ENCODE assay signal across 19 cellular contexts in genomic region chr12:20528208-20528607, GRCh38.
DNase-seq lines count a peak whose midpoint lies in the region; ATAC-seq, FAIRE-seq and TF ChIP-seq lines count a peak whose summit lies in the region.
"Had no signal": no experiment of that assay in that cellular context is flagged by ENCODE, and none has a peak within 500 bp of the region (broad histone marks: within the 10 kb centered on the region; RNA-seq: fewer than 3 reads in every experiment).

No MANE protein-coding gene starts in this region.

- H2AFZ ChIP-seq in IMR-90 (replicated peaks; ENCODE audit: low read length, poor library complexity): no peak overlapping the region
- no peak overlapping the region for H2AFZ ChIP-seq in astrocyte (ENCODE audit: low read depth, low read length)

- H3K27me3 ChIP-seq in IMR-90 (ENCODE audit: control insufficient read depth, insufficient read depth, low read length) (no peaks in the 10 kb centered on the region), astrocyte (ENCODE audit: insufficient read depth, low read length) (no peaks in the 10 kb centered on the region), right atrium auricular region (no peaks in the 10 kb centered on the region), rectal smooth muscle tissue (ENCODE audit: control insufficient read depth, insufficient read depth, low read length) (no peaks in the 10 kb centered on the region)
- H3K27me3 ChIP-seq: thyroid gland had no signal

- H2AK5ac ChIP-seq in IMR-90 (ENCODE audit: low read depth, low read length): no peak overlapping the region

- peak overlapping the region; percentile 10; the same call in 1 of the 2 replicates for H3K4ac ChIP-seq in IMR-90 (ENCODE audit: low read depth, low read length)

- H3K9me1 ChIP-seq in IMR-90 (ENCODE audit: insufficient read depth, low read length): no peaks in the 10 kb centered on the region

- H3K79me2 ChIP-seq in astrocyte (ENCODE audit: insufficient read depth, low read length): no peaks in the 10 kb centered on the region

- WGBS in IMR-90 (ENCODE audit: extremely low coverage in 2 of 2, insufficient read length in 1 of 2), 2 experiments: no CpG with 5 or more reads among the region's 1 CpG

- no peaks in the 10 kb centered on the region for H3K4me1 Mint-ChIP-seq in astrocyte (ENCODE audit: low read depth, unreplicated experiment)
- H3K4me1 Mint-ChIP-seq: CD4-positive, alpha-beta memory T cell; T-cell had no signal

- H3K14ac ChIP-seq in IMR-90 (replicated peaks; ENCODE audit: low read depth, low read length): no peak overlapping the region; the same call in 1 of the 2 replicates

- H2BK15ac ChIP-seq in IMR-90 (ENCODE audit: low read depth, low read length): no peak overlapping the region; the same call in 2 of the 3 replicates

- BruUV-seq in IMR-90 (replicated peaks; lab: Mats Ljungman, UMichigan): no TSS peak

- in situ Hi-C loops in IMR-90 (cut with MboI; ENCODE audit: low sequenced_read_pairs): no loop called here

- TF ChIP-seq CTCF in IMR-90 (conservative IDR thresholded peaks at IDR 0.05; ENCODE audit: low read depth, low read length) (no peak), astrocyte (IDR thresholded peaks at IDR 0.05; ENCODE audit: insufficient read depth, low read depth, low read length) (no peak), right atrium auricular region (IDR thresholded peaks at IDR 0.05) (no peak)

- DNase-seq in IMR-90 (no peak), astrocyte (ENCODE audit: low read depth) (no peak), right atrium auricular region (ENCODE audit: low spot score) (no peak), HK-2 (ENCODE audit: unreplicated experiment) (no peak), NCI-H1105 (lab: John Stamatoyannopoulos, UW) (no peak), NCI-H1436 treated with DMSO at 0.1 percent for 48 hours (lab: John Stamatoyannopoulos, UW) (no peak)
- DNase-seq: activated CD4-positive, alpha-beta T cell treated with anti-CD3 and anti-CD28 coated beads, Interleukin-2, amount 50 U/mL, for 1 hour; activated gamma-delta T cell treated with Interleukin-2 at 50 U/mL for 16 hours; amniotic stem cell; CD4-positive, alpha-beta memory T cell; kidney; NCI-H524 treated with DMSO at 0.1 percent for 48 hours; nephron progenitor cell; SHP77 treated with DMSO at 0.1 percent for 48 hours; stimulated activated CD4-positive, alpha-beta T cell treated with anti-CD3 and anti-CD28 coated beads, Interleukin-15, amount 100 ng/mL, for 24 hours; T-cell; thyroid gland had no signal

- H3K4me3 Mint-ChIP-seq in astrocyte (ENCODE audit: unreplicated experiment): no peak overlapping the region
- H3K4me3 Mint-ChIP-seq: CD4-positive, alpha-beta memory T cell; nephron progenitor cell; T-cell had no signal

- POLR2A ChIA-PET in IMR-90 (lab: Charles Lee; ENCODE audit: unreplicated experiment): no interaction called here

- H4K8ac ChIP-seq in IMR-90 (ENCODE audit: low read depth in 2 of 2, low read length in 2 of 2): peak overlapping the region; percentile 44 to 65; a peak in 2 of 4 replicates

- H3K4me1 ChIP-seq in IMR-90 (ENCODE audit: control insufficient read depth, insufficient read depth, low read length) (peaks cover 10% of the 10 kb centered on the region; the same call in 1 of the 2 replicates), astrocyte (ENCODE audit: insufficient read depth, low read length) (peaks cover 10% of the 10 kb centered on the region), right atrium auricular region (peaks cover 0 to 12% of the 10 kb centered on the region in 2 donors), rectal smooth muscle tissue (ENCODE audit: control insufficient read depth, insufficient read depth, low read length) (peaks cover 13% of the 10 kb centered on the region)
- H3K4me1 ChIP-seq: thyroid gland had no signal

- peak overlapping the region; percentile 16; the same call in 1 of the 2 replicates for H3K56ac ChIP-seq in IMR-90 (ENCODE audit: extremely low read depth, insufficient read depth, low read length)

- H3K27ac ChIP-seq in IMR-90 (ENCODE audit: insufficient read depth, low read length) (peak overlapping the region; percentile 81; the same call in 1 of the 2 replicates), astrocyte (ENCODE audit: low read depth, low read length) (peak overlapping the region; percentile 8), right atrium auricular region (peak overlapping the region; percentile 27 to 57), rectal smooth muscle tissue (ENCODE audit: low read depth, low read length) (peak overlapping the region; percentile 79)
- H3K27ac ChIP-seq: thyroid gland had no signal

- H2BK20ac ChIP-seq in IMR-90 (ENCODE audit: low read depth, low read length): no peak overlapping the region

- peak overlapping the region; percentile 72 for H3K4me2 ChIP-seq in IMR-90 (ENCODE audit: low read depth, low read length)
- peak overlapping the region; percentile 64 for H3K4me2 ChIP-seq in astrocyte (ENCODE audit: low read length)

- no peak for TF ChIP-seq POLR2A in IMR-90 (IDR thresholded peaks at IDR 0.05; ENCODE audit: low read depth, low read length)

- H3K4me3 ChIP-seq in IMR-90 (ENCODE audit: insufficient read depth, low read depth, low read length) (no peak overlapping the region), astrocyte (ENCODE audit: insufficient read depth, low read depth, low read length) (no peak overlapping the region), right atrium auricular region (no peak overlapping the region), rectal smooth muscle tissue (ENCODE audit: low read length) (no peak overlapping the region)
- H3K4me3 ChIP-seq: thyroid gland had no signal

- H4K91ac ChIP-seq in IMR-90 (ENCODE audit: insufficient read depth, low read depth, low read length): no peak overlapping the region

- CTCF ChIA-PET in IMR-90 (lab: Yijun Ruan, JAX): interaction anchor here (0.6 kb wide), 1 partner anchor 20 kb away, joined by 4 read pairs; no protein-coding TSS in a partner anchor

- H3K36me3 ChIP-seq in IMR-90 (ENCODE audit: control insufficient read depth, insufficient read depth, low read length) (no peaks in the 10 kb centered on the region), astrocyte (ENCODE audit: insufficient read depth, low read length) (no peaks in the 10 kb centered on the region), right atrium auricular region (no peaks in the 10 kb centered on the region), rectal smooth muscle tissue (ENCODE audit: control insufficient read depth, insufficient read depth, low read length) (no peaks in the 10 kb centered on the region)
- H3K36me3 ChIP-seq: thyroid gland had no signal

- H2BK120ac ChIP-seq in IMR-90 (ENCODE audit: low read depth, low read length): peak overlapping the region; percentile 62; the same call in 1 of the 2 replicates

- H3K27me3 Mint-ChIP-seq in astrocyte (ENCODE audit: low read depth, unreplicated experiment): no peaks in the 10 kb centered on the region
- H3K27me3 Mint-ChIP-seq: CD4-positive, alpha-beta memory T cell; T-cell had no signal

- no peaks in the 10 kb centered on the region for H3K9me3 ChIP-seq in IMR-90 (ENCODE audit: control insufficient read depth, insufficient read depth, low read length)
- H3K9me3 ChIP-seq in astrocyte (ENCODE audit: insufficient read depth, low read depth, low read length): no peaks in the 10 kb centered on the region
- H3K9me3 ChIP-seq in right atrium auricular region: no peaks in the 10 kb centered on the region
- H3K9me3 ChIP-seq: thyroid gland had no signal

- no peak overlapping the region for H2AK9ac ChIP-seq in IMR-90 (replicated peaks; ENCODE audit: low read depth, low read length, poor library complexity)

- H3K36me3 Mint-ChIP-seq in astrocyte (ENCODE audit: low read depth, unreplicated experiment): no peaks in the 10 kb centered on the region
- H3K36me3 Mint-ChIP-seq: CD4-positive, alpha-beta memory T cell; T-cell had no signal

- peak overlapping the region; percentile 45; the same call in 1 of the 2 replicates for H3K9ac ChIP-seq in IMR-90 (ENCODE audit: low read depth, low read length)
- H3K9ac ChIP-seq in astrocyte (ENCODE audit: low read length): peak overlapping the region; percentile 47
- H3K9ac ChIP-seq in rectal smooth muscle tissue (ENCODE audit: low read length): no peak overlapping the region

- no peaks in the 10 kb centered on the region for H3K79me1 ChIP-seq in IMR-90 (ENCODE audit: low read depth in 1 of 2, low read length in 2 of 2)

- no peak for TF ChIP-seq RAD21 in IMR-90 (IDR thresholded peaks at IDR 0.05; ENCODE audit: low read length)

- intact Hi-C loops in IMR-90 (cut with micrococcal nuclease): loop anchor here (1.0 kb wide), 1 partner anchor 18 kb away; no protein-coding TSS in a partner anchor

- no peaks in the 10 kb centered on the region for H3K9me3 Mint-ChIP-seq in astrocyte (ENCODE audit: unreplicated experiment)
- H3K9me3 Mint-ChIP-seq: nephron progenitor cell, T-cell had no signal

- dilution Hi-C loops in IMR-90 (cut with HindIII; ENCODE audit: low sequenced_read_pairs, unreplicated experiment): no loop called here

- H4K20me1 ChIP-seq in IMR-90 (ENCODE audit: insufficient read depth, low read length): no peaks in the 10 kb centered on the region
- H4K20me1 ChIP-seq in astrocyte (ENCODE audit: insufficient read depth, low read length): no peaks in the 10 kb centered on the region

- peak overlapping the region; percentile 87 for H3K18ac ChIP-seq in IMR-90 (ENCODE audit: low read depth, low read length)

- H3K23ac ChIP-seq in IMR-90 (ENCODE audit: low read depth, low read length): peak overlapping the region; percentile 39; the same call in 1 of the 2 replicates

- H4K5ac ChIP-seq in IMR-90 (ENCODE audit: low read depth, low read length): peak overlapping the region; percentile 76

- no peak overlapping the region for H3K27ac Mint-ChIP-seq in astrocyte (ENCODE audit: unreplicated experiment)
- H3K27ac Mint-ChIP-seq: CD4-positive, alpha-beta memory T cell; nephron progenitor cell; T-cell had no signal

- no peak for FAIRE-seq in astrocyte (lab: Jason Lieb, UNC)

- peak overlapping the region; percentile 79 for H2BK5ac ChIP-seq in IMR-90 (ENCODE audit: low read depth, low read length, poor library complexity, severe bottlenecking)

- ATAC-seq in IMR-90 (ENCODE audit: low read depth) (no peak), GM21360 (IDR thresholded peaks at IDR 0.05; ENCODE audit: unreplicated experiment) (no peak)
- ATAC-seq: T-cell had no signal

TF ChIP-seq in IMR-90, 13 proteins besides CTCF, POLR2A, EP300 and RAD21:
- TF ChIP-seq CEBPB (IDR thresholded peaks at IDR 0.05; ENCODE audit: low read depth, low read length) (peak; percentile 33; the same call in 1 of the 2 replicates), NFE2L2 (IDR thresholded peaks at IDR 0.05; ENCODE audit: low read depth, low read length) (no peak), RFX5 (IDR thresholded peaks at IDR 0.05; ENCODE audit: low read depth, low read length) (no peak)
TF ChIP-seq in IMR-90: peak in this region for 1.

Comparison
In these comparisons a context has a peak if more than half of its experiments do, and no peak if none do; other contexts are left out.
1. H3K27ac ChIP-seq: peak in every context shown above with its lines; median percentile 81 in IMR-90; 79 in rectal smooth muscle tissue; 42 in right atrium auricular region; 8 in astrocyte.